Comparison of ENCODE assay signal across 9 cellular contexts in genomic region chr19:4575267-4575793, GRCh38. TPM values are rescaled to one million over a fixed set of nuclear protein-coding genes. Genes with fewer than 3 reads are reported as not detected.
DNase-seq lines count a peak whose midpoint lies in the region; ATAC-seq and TF ChIP-seq lines count a peak whose summit lies in the region.
"Had no signal": no experiment of that assay in that cellular context is flagged by ENCODE, and none has a peak within 500 bp of the region (broad histone marks: within the 10 kb centered on the region; RNA-seq: fewer than 3 reads in every experiment).

No MANE protein-coding gene starts in this region.

- DNase-seq in AG04449 (ENCODE audit: low read depth, low spot score) = peak; percentile 88
- peak; percentile 83 to 99 for DNase-seq in dermis microvascular lymphatic vessel endothelial cell (ENCODE audit: low read depth in 2 of 2)
- peak; percentile 42 for DNase-seq in lung (ENCODE audit: low spot score)
- no peak for DNase-seq in activated gamma-delta T cell (lab: John Stamatoyannopoulos, UW)
- no peak for DNase-seq in DMS114 treated with DMSO at 0.1 percent for 48 hours (lab: John Stamatoyannopoulos, UW; ENCODE audit: unreplicated experiment)
- no peak for DNase-seq in NCI-H146 treated with DMSO at 0.1 percent for 48 hours (lab: John Stamatoyannopoulos, UW; ENCODE audit: unreplicated experiment)
- no peak for DNase-seq in DMS153 treated with DMSO at 0.1 percent for 48 hours (lab: John Stamatoyannopoulos, UW; ENCODE audit: unreplicated experiment)

- 7 to 12% methylated on average over 13 of the region's 13 CpGs for WGBS in lung, 2 donors

- POLR2A ChIA-PET in AG04449 (lab: Yijun Ruan, JAX) = no interaction called here

- no peak for TF ChIP-seq CTCF in AG04449 (IDR thresholded peaks at IDR 0.05; ENCODE audit: insufficient read depth, low read length, missing control alignments)
- no peak for TF ChIP-seq CTCF in lung (IDR thresholded peaks at IDR 0.05; ENCODE audit: control extremely low read depth, extremely low read depth)

- peak overlapping the region; percentile 92 for H3K27ac ChIP-seq in HUES6 (ENCODE audit: low read depth, low read length)
- peak overlapping the region; percentile 49 to 72 for H3K27ac ChIP-seq in lung (ENCODE audit: low read depth in 1 of 2, low read length in 1 of 2)

- H3K4me1 ChIP-seq in HUES6 (ENCODE audit: control insufficient read depth, insufficient read depth, low read length) (peaks cover 21% of the 10 kb centered on the region; the same call in 1 of the 2 replicates), lung (ENCODE audit: control insufficient read depth in 2 of 2, insufficient read depth in 2 of 2, low read length in 2 of 2) (peaks cover 0 to 3% of the 10 kb centered on the region in 2 donors)

- peaks cover 14% of the 10 kb centered on the region; the same call in 1 of the 2 replicates for H3K27me3 ChIP-seq in HUES6 (ENCODE audit: control insufficient read depth, insufficient read depth, low read length)
- peaks cover 3% of the 10 kb centered on the region for H3K27me3 ChIP-seq in lung (ENCODE audit: control insufficient read depth, insufficient read depth)

- H3K9me3 ChIP-seq in HUES6 (ENCODE audit: control insufficient read depth, insufficient read depth, low read depth, low read length) = no peaks in the 10 kb centered on the region
- peaks cover 0 to 2% of the 10 kb centered on the region in 2 donors for H3K9me3 ChIP-seq in lung (ENCODE audit: control insufficient read depth in 2 of 2, insufficient read depth in 1 of 2, low read length in 1 of 2)

- H3K36me3 ChIP-seq in HUES6 (ENCODE audit: control insufficient read depth, insufficient read depth, low read length) = no peaks in the 10 kb centered on the region
- H3K36me3 ChIP-seq in lung (ENCODE audit: control insufficient read depth in 2 of 2, insufficient read depth in 2 of 2, low read length in 2 of 2) = no peaks in the 10 kb centered on the region

- ATAC-seq in lung (ENCODE audit: insufficient read depth, low FRiP score) = no peak

- peak overlapping the region; percentile 83 for H3K9ac ChIP-seq in HUES6 (ENCODE audit: low read length)

- H3K4me3 ChIP-seq in AG04449 (ENCODE audit: low read depth, low read length) = no peak overlapping the region
- peak overlapping the region; percentile 40; the same call in 1 of the 2 replicates for H3K4me3 ChIP-seq in HUES6 (ENCODE audit: low read depth, low read length)
- no peak overlapping the region for H3K4me3 ChIP-seq in lung

- CTCF ChIA-PET in AG04449 (lab: Yijun Ruan, JAX) = interaction anchor here (0.7 to 6.1 kb wide), 17 partner anchors 8 to 101 kb away, joined by 3 to 60 read pairs (median 7); partner anchors contain the start of gene SEMA6B

RNA-seq across cellular contexts. Expression of gene SEMA6B, which starts 15.8 kb away (rescaled TPM):
- 47.2 and 69.4 TPM in 2 replicates for total RNA-seq in dermis microvascular lymphatic vessel endothelial cell
- total RNA-seq in lung = 10 to 100 TPM in 1 of 2 donors, 1 to 10 TPM in 1; 3.2 to 22.8 TPM
- polyA plus RNA-seq in lung = 10 to 100 TPM; 17.3 to 38.5 TPM
- total RNA-seq: activated CD4-positive, alpha-beta T cell treated with anti-CD3 and anti-CD28 coated beads, Interleukin-2, amount 10 ng/mL, durations not matched to agents 7 days and 5 days had no signal

RNA-seq across cellular contexts. Expression of gene LRG1, which starts 35.5 kb away (rescaled TPM):
- total RNA-seq in dermis microvascular lymphatic vessel endothelial cell = 0.90 and 2.1 TPM in 2 replicates
- 10 to 100 TPM; 14.4 to 15.7 TPM for total RNA-seq in lung
- 10 to 100 TPM; 15.4 to 56.7 TPM for polyA plus RNA-seq in lung

RNA-seq across cellular contexts. Expression of gene PLIN5, which starts 40.3 kb away (rescaled TPM):
- total RNA-seq in dermis microvascular lymphatic vessel endothelial cell (3.5 and 11.1 TPM in 2 replicates), lung (10 to 100 TPM in 1 of 2 donors, 1 to 10 TPM in 1; 7.5 to 37.3 TPM)
- polyA plus RNA-seq in lung = 10 to 100 TPM; 15.5 to 33.5 TPM
- total RNA-seq: activated CD4-positive, alpha-beta T cell treated with anti-CD3 and anti-CD28 coated beads, Interleukin-2, amount 10 ng/mL, durations not matched to agents 7 days and 5 days had no signal

RNA-seq across cellular contexts. Expression of gene PLIN4, which starts 57.0 kb away (rescaled TPM):
- 0.64 and 1.4 TPM in 2 replicates for total RNA-seq in dermis microvascular lymphatic vessel endothelial cell
- total RNA-seq in lung = 1 to 10 TPM in 1 of 2 donors, under 1 TPM in 1; 0.85 to 5.0 TPM
- polyA plus RNA-seq in lung = 1 to 10 TPM; 3.7 to 3.9 TPM
- total RNA-seq: activated CD4-positive, alpha-beta T cell treated with anti-CD3 and anti-CD28 coated beads, Interleukin-2, amount 10 ng/mL, durations not matched to agents 7 days and 5 days had no signal

Comparison
In these comparisons a context has a peak if more than half of its experiments do, and no peak if none do; other contexts are left out.
1. DNase-seq: peak in AG04449 (single experiment), dermis microvascular lymphatic vessel endothelial cell (2 of 2) and lung (single experiment); none in activated gamma-delta T cell (single experiment), DMS114 treated with DMSO at 0.1 percent for 48 hours (single experiment), NCI-H146 treated with DMSO at 0.1 percent for 48 hours (single experiment) and DMS153 treated with DMSO at 0.1 percent for 48 hours (single experiment).